In genomic region chr16:54998834-54999233, GRCh38 we compare ENCODE assay signal across 24 cellular contexts.
DNase-seq lines count a peak whose midpoint lies in the region; ATAC-seq, FAIRE-seq and TF ChIP-seq lines count a peak whose summit lies in the region.
"Had no signal": no experiment of that assay in that cellular context is flagged by ENCODE, and none has a peak within 500 bp of the region (broad histone marks: within the 10 kb centered on the region; RNA-seq: fewer than 3 reads in every experiment).

No MANE protein-coding gene starts in this region.

- H3K4me3 ChIP-seq in A549 (no peak overlapping the region), HEK293 (ENCODE audit: low read depth, low read length) (no peak overlapping the region), K562 (no peak overlapping the region), endodermal cell (ENCODE audit: low read length) (no peak overlapping the region), SJCRH30 (no peak overlapping the region)
- H3K4me3 ChIP-seq: BLaER1 treated with 17β-estradiol and CSF1 and Interleukin-3, amounts not matched to agents 10 nM and 100 nM had no signal

- FAIRE-seq in A549 (lab: Jason Lieb, UNC) (no peak), K562 (lab: Jason Lieb, UNC) (no peak)
- FAIRE-seq: A204.1, D721Med, G401.6, GM12891, GM19239 had no signal

- CTCF ChIA-PET in A549 (lab: Yijun Ruan, JAX) (no interaction called here), HEK293 (lab: Yijun Ruan, JAX) (no interaction called here), K562 (lab: Yijun Ruan, JAX; ENCODE audit: low intra/inter-chr PET ratio) (no interaction called here)

- no peaks in the 10 kb centered on the region for H3K36me3 Mint-ChIP-seq in endodermal cell (ENCODE audit: low read depth)
- H3K36me3 Mint-ChIP-seq in effector memory CD8-positive, alpha-beta T cell (ENCODE audit: insufficient read depth): no peaks in the 10 kb centered on the region
- H3K36me3 Mint-ChIP-seq in activated naive CD8-positive, alpha-beta T cell treated with anti-CD3 and anti-CD28 coated beads for 36 hours: no peaks in the 10 kb centered on the region
- H3K36me3 Mint-ChIP-seq: CD8-positive, alpha-beta T cell had no signal

- TF ChIP-seq EP300 in A549 (IDR thresholded peaks at IDR 0.05) (no peak), K562 (IDR thresholded peaks at IDR 0.05; ENCODE audit: low read length) (no peak)

- H3K27ac ChIP-seq in A549 (no peak overlapping the region), HEK293 (ENCODE audit: extremely low read depth, low read depth, low read length) (no peak overlapping the region), K562 (ENCODE audit: extremely low read depth, low read depth, low read length) (no peak overlapping the region), endodermal cell (ENCODE audit: low read depth, low read length) (no peak overlapping the region), SJCRH30 (no peak overlapping the region)
- H3K27ac ChIP-seq: BLaER1 treated with 17β-estradiol and CSF1 and Interleukin-3, amounts not matched to agents 10 nM and 100 nM; C4-2B had no signal

- H3K9me3 Mint-ChIP-seq in endodermal cell: no peaks in the 10 kb centered on the region
- H3K9me3 Mint-ChIP-seq in effector memory CD8-positive, alpha-beta T cell: no peaks in the 10 kb centered on the region
- no peaks in the 10 kb centered on the region for H3K9me3 Mint-ChIP-seq in activated naive CD8-positive, alpha-beta T cell treated with anti-CD3 and anti-CD28 coated beads for 36 hours
- H3K9me3 Mint-ChIP-seq: CD4-positive, alpha-beta T cell; CD8-positive, alpha-beta T cell had no signal

- intact Hi-C loops in K562 (cut with micrococcal nuclease): no loop called here

- no peak overlapping the region for H3K27ac Mint-ChIP-seq in endodermal cell
- no peak overlapping the region for H3K27ac Mint-ChIP-seq in effector memory CD8-positive, alpha-beta T cell
- no peak overlapping the region for H3K27ac Mint-ChIP-seq in activated naive CD8-positive, alpha-beta T cell treated with anti-CD3 and anti-CD28 coated beads for 36 hours
- H3K27ac Mint-ChIP-seq: B cell; CD4-positive, alpha-beta T cell; CD8-positive, alpha-beta T cell had no signal

- no peaks in the 10 kb centered on the region for H3K79me2 ChIP-seq in K562 (ENCODE audit: control insufficient read depth, insufficient read depth, low read length)

- 5% methylated on average over 1 of the region's 1 CpG for WGBS in A549 (ENCODE audit: missing lambda C conversion rate)
- 8% methylated on average over 1 of the region's 1 CpG for whole genome bisulfite sequencing in K562 (ENCODE audit: insufficient coverage, low coverage, missing lambda C conversion rate)
- 56 to 80% methylated on average over 1 of the region's 1 CpG for whole genome bisulfite sequencing in endodermal cell (ENCODE audit: insufficient coverage in 1 of 2, insufficient read length in 1 of 2), 2 experiments

- H3K27me3 Mint-ChIP-seq in endodermal cell (ENCODE audit: insufficient read depth): no peaks in the 10 kb centered on the region
- peaks cover 18 to 51% of the 10 kb centered on the region in 2 donors for H3K27me3 Mint-ChIP-seq in effector memory CD8-positive, alpha-beta T cell
- H3K27me3 Mint-ChIP-seq in activated naive CD8-positive, alpha-beta T cell treated with anti-CD3 and anti-CD28 coated beads for 36 hours: peaks cover 20% of the 10 kb centered on the region

- no peaks in the 10 kb centered on the region for H4K20me1 ChIP-seq in K562 (replicated peaks; ENCODE audit: control insufficient read depth, insufficient read depth, low read length)

- peaks cover 6% of the 10 kb centered on the region for H3K4me1 Mint-ChIP-seq in endodermal cell
- no peaks in the 10 kb centered on the region for H3K4me1 Mint-ChIP-seq in effector memory CD8-positive, alpha-beta T cell (ENCODE audit: low read depth in 2 of 2)
- no peaks in the 10 kb centered on the region for H3K4me1 Mint-ChIP-seq in activated naive CD8-positive, alpha-beta T cell treated with anti-CD3 and anti-CD28 coated beads for 36 hours
- H3K4me1 Mint-ChIP-seq: B cell had no signal

- H3K9me3 ChIP-seq in A549 (no peaks in the 10 kb centered on the region), HEK293 (ENCODE audit: control insufficient read depth, insufficient read depth, low read depth, low read length) (no peaks in the 10 kb centered on the region), K562 (replicated peaks; ENCODE audit: control insufficient read depth, insufficient read depth, low read depth, low read length) (no peaks in the 10 kb centered on the region), endodermal cell (ENCODE audit: control insufficient read depth, low read length) (no peaks in the 10 kb centered on the region), SJCRH30 (replicated peaks) (no peaks in the 10 kb centered on the region)
- H3K9me3 ChIP-seq: BLaER1 treated with 17β-estradiol and CSF1 and Interleukin-3, amounts not matched to agents 10 nM and 100 nM; Caco-2 had no signal

- ATAC-seq in A549 (no peak), K562 (no peak)
- ATAC-seq in effector memory CD8-positive, alpha-beta T cell (replicated peaks): no peak
- ATAC-seq: CD8-positive, alpha-beta T cell had no signal

- H3K4me1 ChIP-seq in A549 (peaks cover 10% of the 10 kb centered on the region; the same call in 2 of the 3 replicates), HEK293 (ENCODE audit: control insufficient read depth, insufficient read depth, low read length) (no peaks in the 10 kb centered on the region), K562 (replicated peaks in 1 of 2; ENCODE audit: control insufficient read depth in 2 of 2, insufficient read depth in 2 of 2, low read length in 2 of 2) (0 out of 5 replicates have a peak, but pooled peaks cover 0 to 3% of the 10 kb centered on the region in 2 experiments), endodermal cell (ENCODE audit: control insufficient read depth, insufficient read depth, low read length) (no peaks in the 10 kb centered on the region), SJCRH30 (no peaks in the 10 kb centered on the region)
- H3K4me1 ChIP-seq: BLaER1 treated with 17β-estradiol and CSF1 and Interleukin-3, amounts not matched to agents 10 nM and 100 nM had no signal

- TF ChIP-seq RAD21 in A549 (conservative IDR thresholded peaks at IDR 0.05 in 1 of 2, IDR thresholded peaks at IDR 0.05 in 1 of 2) (no peak), K562 (CRISPR knock-in tag; conservative IDR thresholded peaks at IDR 0.05 in 1 of 2, IDR thresholded peaks at IDR 0.05 in 1 of 2) (no peak)

- no peak for TF ChIP-seq CTCF in A549 (IDR thresholded peaks at IDR 0.05)
- TF ChIP-seq CTCF in HEK293 (tag by site-specific recombination; IDR thresholded peaks at IDR 0.05): no peak
- TF ChIP-seq CTCF in K562 (IDR thresholded peaks at IDR 0.05 in 2 of 3, conservative IDR thresholded peaks at IDR 0.05 in 1 of 3; ENCODE audit: insufficient read depth in 2 of 3, low read depth in 1 of 3, low read length in 3 of 3): no peak
- no peak for TF ChIP-seq CTCF in endodermal cell (conservative IDR thresholded peaks at IDR 0.05)

- TF ChIP-seq POLR2A in A549 (IDR thresholded peaks at IDR 0.05; ENCODE audit: low read length) (no peak), K562 (conservative IDR thresholded peaks at IDR 0.05) (no peak)

- no peaks in the 10 kb centered on the region for H3K9me1 ChIP-seq in K562 (ENCODE audit: control insufficient read depth, insufficient read depth, low read length)

- H3K9ac ChIP-seq in K562 (ENCODE audit: insufficient read depth in 1 of 2, low read depth in 2 of 2, low read length in 2 of 2) (no peak overlapping the region), endodermal cell (ENCODE audit: extremely low read depth, low read length, poor library complexity, severe bottlenecking) (no peak overlapping the region)
- H3K9ac ChIP-seq: BLaER1 treated with 17β-estradiol and CSF1 and Interleukin-3, amounts not matched to agents 10 nM and 100 nM had no signal

- H3K4me2 ChIP-seq in A549 (no peak overlapping the region), K562 (ENCODE audit: insufficient read depth, low read length) (no peak overlapping the region)
- H3K4me2 ChIP-seq: BLaER1 treated with 17β-estradiol and CSF1 and Interleukin-3, amounts not matched to agents 10 nM and 100 nM had no signal

- POLR2A ChIA-PET in A549 (lab: Yijun Ruan, JAX) (no interaction called here), HEK293 (lab: Yijun Ruan, JAX) (no interaction called here), K562 (lab: Yijun Ruan, JAX) (interaction anchor here (0.6 kb wide), 1 partner anchor 10 kb away, joined by 3 read pairs; no protein-coding TSS in a partner anchor)

- no TSS peak for BruUV-seq in K562 (replicated peaks; lab: Mats Ljungman, UMichigan)

- peaks cover 14 to 33% of the 10 kb centered on the region in 2 experiments for H3K27me3 ChIP-seq in K562 (ENCODE audit: control insufficient read depth in 2 of 2, insufficient read depth in 2 of 2, low read length in 2 of 2)
- H3K27me3 ChIP-seq in endodermal cell (ENCODE audit: control insufficient read depth, insufficient read depth, low read length, poor library complexity, severe bottlenecking): no peaks in the 10 kb centered on the region
- H3K27me3 ChIP-seq in SJCRH30: peaks cover 11% of the 10 kb centered on the region; the same call in 1 of the 2 replicates
- H3K27me3 ChIP-seq: BLaER1 treated with 17β-estradiol and CSF1 and Interleukin-3, amounts not matched to agents 10 nM and 100 nM had no signal

- in situ Hi-C loops in K562 (cut with MboI): no loop called here

- H3K36me3 ChIP-seq in HEK293 (ENCODE audit: control insufficient read depth in 2 of 2, insufficient read depth in 1 of 2, low read length in 2 of 2): no peaks in the 10 kb centered on the region
- no peaks in the 10 kb centered on the region for H3K36me3 ChIP-seq in K562 (ENCODE audit: control insufficient read depth, insufficient read depth, low read length)
- H3K36me3 ChIP-seq in endodermal cell (ENCODE audit: control insufficient read depth, insufficient read depth, low read length): no peaks in the 10 kb centered on the region
- H3K36me3 ChIP-seq in SJCRH30: no peaks in the 10 kb centered on the region
- H3K36me3 ChIP-seq: BLaER1 treated with 17β-estradiol and CSF1 and Interleukin-3, amounts not matched to agents 10 nM and 100 nM had no signal

- no peak overlapping the region for H2AFZ ChIP-seq in K562 (ENCODE audit: low read depth, low read length)

- DNase-seq in A549 (ENCODE audit: low read depth in 1 of 2, low spot score in 1 of 2) (no peak), K562 (ENCODE audit: extremely low read depth in 1 of 4, low spot score in 3 of 4) (no peak), endodermal cell (peak; percentile 33), SJCRH30 (no peak)
- DNase-seq in effector memory CD8-positive, alpha-beta T cell: no peak
- no peak for DNase-seq in stimulated activated CD4-positive, alpha-beta T cell treated with anti-CD3 and anti-CD28 coated beads, Interleukin-4, amount 100 ng/mL, for 24 hours
- DNase-seq in activated naive CD8-positive, alpha-beta T cell treated with anti-CD3 and anti-CD28 coated beads for 36 hours: no peak
- DNase-seq: 8988T; AML-193; Caco-2; Calu3; CD4-positive, alpha-beta T cell; CD8-positive, alpha-beta T cell; DMS79 treated with DMSO at 0.1 percent for 48 hours; GF-D8 had no signal

- no peak overlapping the region for H3K4me3 Mint-ChIP-seq in endodermal cell
- no peak overlapping the region for H3K4me3 Mint-ChIP-seq in effector memory CD8-positive, alpha-beta T cell
- no peak overlapping the region for H3K4me3 Mint-ChIP-seq in activated naive CD8-positive, alpha-beta T cell treated with anti-CD3 and anti-CD28 coated beads for 36 hours
- H3K4me3 Mint-ChIP-seq: B cell; CD4-positive, alpha-beta T cell; CD8-positive, alpha-beta T cell had no signal

TF ChIP-seq in K562, 482 proteins besides CTCF, POLR2A, EP300 and RAD21 (continues in another document):
- peak; percentile 66 for TF ChIP-seq RBM25 (IDR thresholded peaks at IDR 0.05; ENCODE audit: low read depth, low read length, severe bottlenecking)
